Comparison of ENCODE assay signal across 8 cellular contexts in genomic region chr13:74134226-74134776, GRCh38. TPM values are rescaled to one million over a fixed set of nuclear protein-coding genes. Genes with fewer than 3 reads are reported as not detected.
DNase-seq lines count a peak whose midpoint lies in the region; ATAC-seq and TF ChIP-seq lines count a peak whose summit lies in the region.

KLF12 (minus strand) TSS chr13:74134404.

- TF ChIP-seq CTCF in GM12865 (IDR thresholded peaks at IDR 0.05; ENCODE audit: insufficient read depth, low read depth, low read length, missing control alignments) = no peak
- TF ChIP-seq CTCF in heart left ventricle (IDR thresholded peaks at IDR 0.05) = no peak

- intact Hi-C loops in heart left ventricle (cut with DNase I) (loop anchor here (1.0 to 10.0 kb wide), 22 partner anchors 57 to 1083 kb away; no protein-coding TSS in a partner anchor), posterior vena cava (cut with DNase I) (loop anchor here in 1 of 2 donors (10.0 kb wide), 1 partner anchor 300 kb away; no protein-coding TSS in a partner anchor)

- H3K4me3 ChIP-seq in GM12865 (ENCODE audit: low read depth, low read length) (peak within 1 kb of the TSS; percentile 74), heart left ventricle (peak within 1 kb of the TSS; percentile 69 to 97 (median 89))

- peaks cover 6% of the 10 kb centered on the region for H3K36me3 Mint-ChIP-seq in activated naive CD8-positive, alpha-beta T cell treated with anti-CD3 and anti-CD28 coated beads for 36 hours

- no peaks in the 10 kb centered on the region for H3K36me3 ChIP-seq in heart left ventricle

- peak within 1 kb of the TSS; percentile 95 for H3K4me3 Mint-ChIP-seq in activated naive CD8-positive, alpha-beta T cell treated with anti-CD3 and anti-CD28 coated beads for 36 hours

- peaks cover 29% of the 10 kb centered on the region for H3K4me1 Mint-ChIP-seq in activated naive CD8-positive, alpha-beta T cell treated with anti-CD3 and anti-CD28 coated beads for 36 hours

- peak; percentile 98 for DNase-seq in GM12865 (ENCODE audit: low read depth)
- peak; percentile 95 for DNase-seq in NCI-H1092 treated with DMSO at 0.1 percent for 48 hours (lab: John Stamatoyannopoulos, UW)
- DNase-seq in SW 1271 (lab: John Stamatoyannopoulos, UW) = peak; percentile 54 to 68
- DNase-seq in activated naive CD8-positive, alpha-beta T cell treated with anti-CD3 and anti-CD28 coated beads for 36 hours = peak; percentile 94
- DNase-seq in heart left ventricle = peak; percentile 92 to 94 (median 92)
- DNase-seq in posterior vena cava (ENCODE audit: low spot score) = peak; percentile 94
- DNase-seq in ureter (ENCODE audit: low spot score) = peak; percentile 90

- peaks cover 3 to 38% (median 31%) of the 10 kb centered on the region in 12 donors for H3K4me1 ChIP-seq in heart left ventricle

- H3K27ac ChIP-seq in heart left ventricle = peak within 1 kb of the TSS; percentile 92 to 99 (median 98)

- peaks cover 0 to 4% (median 0%) of the 10 kb centered on the region in 9 donors for H3K27me3 ChIP-seq in heart left ventricle

- H3K27ac Mint-ChIP-seq in activated naive CD8-positive, alpha-beta T cell treated with anti-CD3 and anti-CD28 coated beads for 36 hours = peak within 1 kb of the TSS; percentile 93

- TF ChIP-seq POLR2A in heart left ventricle (IDR thresholded peaks at IDR 0.05) = no peak

- 0 to 1% (median 0%) methylated on average over 7 to 54 of the region's 54 CpGs for WGBS in heart left ventricle, 4 donors

- H3K9me3 ChIP-seq in heart left ventricle = no peaks in the 10 kb centered on the region

- peak; percentile 60 for ATAC-seq in HG02588 (IDR thresholded peaks at IDR 0.05; ENCODE audit: unreplicated experiment)
- ATAC-seq in heart left ventricle = peak; percentile 71 to 87 (median 80)

- no peaks in the 10 kb centered on the region for H3K9me3 Mint-ChIP-seq in activated naive CD8-positive, alpha-beta T cell treated with anti-CD3 and anti-CD28 coated beads for 36 hours

- no peaks in the 10 kb centered on the region for H3K27me3 Mint-ChIP-seq in activated naive CD8-positive, alpha-beta T cell treated with anti-CD3 and anti-CD28 coated beads for 36 hours

RNA-seq across cellular contexts. Expression of gene KLF12, which starts in this region (rescaled TPM):
- 10 to 100 TPM; 13.5 to 16.7 TPM for total RNA-seq in activated naive CD8-positive, alpha-beta T cell treated with anti-CD3 and anti-CD28 coated beads for 36 hours
- total RNA-seq in heart left ventricle (10 to 100 TPM; 11.1 to 23.7 (median 17.9) TPM), posterior vena cava (10 to 100 TPM; 28.8 to 33.0 TPM), ureter (12.9 TPM)
- polyA plus RNA-seq in heart left ventricle = 1 to 10 TPM; 2.3 to 3.8 TPM

Comparison
In these comparisons a context has a peak if more than half of its experiments do, and no peak if none do; other contexts are left out.
1. Peak in every context shown above with its lines: DNase-seq, ATAC-seq, H3K4me3 ChIP-seq and H3K27ac ChIP-seq.